Comparison of ENCODE assay signal across 14 cellular contexts in genomic region chr17:1059131-1059795, GRCh38.
A peak's percentile ranks its signal among the peaks of the same experiment; 100 is the strongest.
DNase-seq lines count a peak whose midpoint lies in the region; ATAC-seq, FAIRE-seq and TF ChIP-seq lines count a peak whose summit lies in the region.
"Had no signal": no experiment of that assay in that cellular context is flagged by ENCODE, and none has a peak within 500 bp of the region (broad histone marks: within the 10 kb centered on the region; RNA-seq: fewer than 3 reads in every experiment).

No MANE protein-coding gene starts in this region.

- no peak for FAIRE-seq in kidney (lab: Jason Lieb, UNC)
- FAIRE-seq: HepG2 had no signal

- peaks cover 6% of the 10 kb centered on the region for H3K4me1 Mint-ChIP-seq in CD14-positive monocyte
- peaks cover 6% of the 10 kb centered on the region for H3K4me1 Mint-ChIP-seq in stimulated activated effector memory CD8-positive, alpha-beta T cell treated with anti-CD3 and anti-CD28 coated beads, Interleukin-12 subunit alpha, Interleukin-12 subunit beta, amount 100 ng/mL, for 72 hours

- DNase-seq in NCI-H1092 treated with DMSO at 0.1 percent for 48 hours (lab: John Stamatoyannopoulos, UW): peak; percentile 31
- DNase-seq in NCI-H1092 (lab: John Stamatoyannopoulos, UW): no peak
- DNase-seq in CD14-positive monocyte (ENCODE audit: low spot score): peak; percentile 39
- DNase-seq in WERI-Rb-1: no peak
- peak; percentile 59 for DNase-seq in kidney
- DNase-seq in hypothalamus (lab: John Stamatoyannopoulos, UW): no peak
- no peak for DNase-seq in stimulated activated effector memory CD8-positive, alpha-beta T cell treated with anti-CD3 and anti-CD28 coated beads, Interleukin-12 subunit alpha, Interleukin-12 subunit beta, amount 100 ng/mL, for 72 hours (ENCODE audit: low spot score in 2 of 2)
- DNase-seq: C1 segment of cervical spinal cord, COR-L47, NCI-H1436 treated with DMSO at 0.1 percent for 48 hours, NCI-H226 had no signal

- H3K9me3 Mint-ChIP-seq in CD14-positive monocyte: no peaks in the 10 kb centered on the region
- H3K9me3 Mint-ChIP-seq in stimulated activated effector memory CD8-positive, alpha-beta T cell treated with anti-CD3 and anti-CD28 coated beads, Interleukin-12 subunit alpha, Interleukin-12 subunit beta, amount 100 ng/mL, for 72 hours: no peaks in the 10 kb centered on the region

- peaks cover 0 to 1% (median 0%) of the 10 kb centered on the region in 3 donors for H3K27me3 Mint-ChIP-seq in CD14-positive monocyte (ENCODE audit: low read depth in 3 of 3)

- no peaks in the 10 kb centered on the region for H3K9me3 ChIP-seq in WERI-Rb-1 (ENCODE audit: severe bottlenecking)
- no peaks in the 10 kb centered on the region for H3K9me3 ChIP-seq in kidney (ENCODE audit: control insufficient read depth in 1 of 2, low read length in 2 of 2)

- peaks cover 31% of the 10 kb centered on the region for H3K36me3 ChIP-seq in WERI-Rb-1
- peaks cover 0 to 7% of the 10 kb centered on the region in 2 donors for H3K36me3 ChIP-seq in kidney (ENCODE audit: control insufficient read depth in 1 of 2, insufficient read depth in 2 of 2, low read length in 2 of 2)

- no peak overlapping the region for H3K4me3 Mint-ChIP-seq in CD14-positive monocyte
- H3K4me3 Mint-ChIP-seq in stimulated activated effector memory CD8-positive, alpha-beta T cell treated with anti-CD3 and anti-CD28 coated beads, Interleukin-12 subunit alpha, Interleukin-12 subunit beta, amount 100 ng/mL, for 72 hours: no peak overlapping the region

- H3K4me1 ChIP-seq in kidney (ENCODE audit: control insufficient read depth in 1 of 2, insufficient read depth in 1 of 2, low read depth in 1 of 2, low read length in 2 of 2): no peaks in the 10 kb centered on the region

- ATAC-seq in GM21381 (IDR thresholded peaks at IDR 0.05; ENCODE audit: unreplicated experiment): no peak
- no peak for ATAC-seq in stimulated activated effector memory CD8-positive, alpha-beta T cell treated with anti-CD3 and anti-CD28 coated beads, Interleukin-12 subunit alpha, Interleukin-12 subunit beta, amount 100 ng/mL, for 72 hours

- H3K9ac ChIP-seq in kidney (ENCODE audit: low read length in 2 of 2): no peak overlapping the region

- intact Hi-C loops in CD14-positive monocyte (cut with micrococcal nuclease) (loop anchor here in 1 of 2 donors (10.0 kb wide), 1 partner anchor 54 kb away; no protein-coding TSS in a partner anchor), kidney (cut with DNase I) (loop anchor here (10.0 kb wide), 1 partner anchor 264 kb away; no protein-coding TSS in a partner anchor)

- H3K27ac ChIP-seq in WERI-Rb-1 (peak overlapping the region; percentile 36; the same call in 1 of the 2 replicates), kidney (ENCODE audit: low read depth in 2 of 2, low read length in 2 of 2) (no peak overlapping the region)
- H3K27ac ChIP-seq: 22Rv1 had no signal

- peak overlapping the region in 6 of 7 donors; percentile 3 to 77 (median 33) for H3K27ac Mint-ChIP-seq in CD14-positive monocyte
- no peak overlapping the region for H3K27ac Mint-ChIP-seq in stimulated activated effector memory CD8-positive, alpha-beta T cell treated with anti-CD3 and anti-CD28 coated beads, Interleukin-12 subunit alpha, Interleukin-12 subunit beta, amount 100 ng/mL, for 72 hours

- TF ChIP-seq CTCF in CD14-positive monocyte (IDR thresholded peaks at IDR 0.05) (no peak), WERI-Rb-1 (IDR thresholded peaks at IDR 0.05; ENCODE audit: low read depth, low read length) (no peak), kidney (IDR thresholded peaks at IDR 0.05; ENCODE audit: borderline replicate concordance, extremely low read depth, insufficient read depth) (no peak)

- H3K4me3 ChIP-seq in WERI-Rb-1 (ENCODE audit: low read depth, low read length) (no peak overlapping the region), kidney (ENCODE audit: low read length in 2 of 2) (no peak overlapping the region)

- H3K36me3 Mint-ChIP-seq in CD14-positive monocyte: peaks cover 51 to 81% of the 10 kb centered on the region in 2 donors
- H3K36me3 Mint-ChIP-seq in stimulated activated effector memory CD8-positive, alpha-beta T cell treated with anti-CD3 and anti-CD28 coated beads, Interleukin-12 subunit alpha, Interleukin-12 subunit beta, amount 100 ng/mL, for 72 hours: peaks cover 51% of the 10 kb centered on the region

- no peaks in the 10 kb centered on the region for H3K27me3 ChIP-seq in WERI-Rb-1 (ENCODE audit: insufficient read depth, low read depth, severe bottlenecking)

Comparison
In these comparisons a context has a peak if more than half of its experiments do, and no peak if none do; other contexts are left out.
1. DNase-seq: peak in NCI-H1092 treated with DMSO at 0.1 percent for 48 hours (single experiment), CD14-positive monocyte (single experiment) and kidney (single experiment); none in NCI-H1092 (single experiment), WERI-Rb-1 (single experiment), hypothalamus (0 of 51) and stimulated activated effector memory CD8-positive, alpha-beta T cell treated with anti-CD3 and anti-CD28 coated beads, Interleukin-12 subunit alpha, Interleukin-12 subunit beta, amount 100 ng/mL, for 72 hours (0 of 2).